8 cellular contexts compared by ENCODE assay signal in the genomic region with DNA sequence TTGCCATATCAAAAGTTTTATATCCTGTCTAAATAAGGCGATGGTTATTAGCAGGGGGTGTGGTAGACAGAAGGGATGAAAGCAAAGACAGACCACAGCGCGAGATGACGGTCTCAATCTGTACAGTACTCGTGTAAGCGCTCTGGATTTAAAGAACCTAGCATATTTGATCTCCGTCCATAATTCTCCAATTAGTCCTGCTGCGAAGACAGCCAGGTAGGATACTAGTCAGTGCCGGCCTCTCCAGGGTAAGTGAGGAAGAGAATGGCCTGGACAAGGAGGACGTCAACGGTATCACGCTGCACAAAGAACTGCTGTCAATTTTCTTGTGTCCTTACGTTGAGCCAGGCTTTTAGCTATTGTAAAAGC. TPM values are rescaled to one million over a fixed set of nuclear protein-coding genes. Genes with fewer than 3 reads are reported as not detected.
DNase-seq lines count a peak whose midpoint lies in the region; ATAC-seq lines count a peak whose summit lies in the region.

No MANE protein-coding gene starts in this region.

- DNase-seq in activated T-cell treated with anti-CD3 and anti-CD28 coated beads for 48 hours (ENCODE audit: low read depth): peak; percentile 1
- no peak for DNase-seq in activated T-cell treated with anti-CD3 and anti-CD28 coated beads, Interleukin-2, amount 50 U/mL, for 4 hours
- peak; percentile 5 for DNase-seq in HCEC 1CT
- no peak for DNase-seq in NT2/D1 (ENCODE audit: low read depth, low spot score)
- DNase-seq in effector memory CD4-positive, alpha-beta T cell: no peak
- no peak for DNase-seq in NCI-H1048 (lab: John Stamatoyannopoulos, UW)
- no peak for DNase-seq in globus pallidus (ENCODE audit: low spot score)

- no peaks in the 10 kb centered on the region for H3K4me1 Mint-ChIP-seq in activated T-cell treated with anti-CD3 and anti-CD28 coated beads, Interleukin-2, amount 50 U/mL, for 4 hours (ENCODE audit: low read depth)

- no peaks in the 10 kb centered on the region for H3K9me3 ChIP-seq in NT2/D1 (ENCODE audit: insufficient read depth, low read length)
- no peaks in the 10 kb centered on the region for H3K9me3 ChIP-seq in effector memory CD4-positive, alpha-beta T cell (ENCODE audit: control insufficient read depth, low read length)
- no peaks in the 10 kb centered on the region for H3K9me3 ChIP-seq in neuron (ENCODE audit: low read length)

- H3K27me3 ChIP-seq in NT2/D1 (ENCODE audit: insufficient read depth, insufficient read length) (no peaks in the 10 kb centered on the region), neuron (ENCODE audit: insufficient read depth, low read length) (no peaks in the 10 kb centered on the region)
- H3K27me3 ChIP-seq in effector memory CD4-positive, alpha-beta T cell (replicated peaks; ENCODE audit: control insufficient read depth, insufficient read depth, low read length, poor library complexity, severe bottlenecking): no peaks in the 10 kb centered on the region

- H3K36me3 ChIP-seq in NT2/D1 (ENCODE audit: insufficient read depth, insufficient read length, low read length) (peaks cover 36% of the 10 kb centered on the region), neuron (ENCODE audit: insufficient read depth, low read length) (peaks cover 24% of the 10 kb centered on the region)
- no peaks in the 10 kb centered on the region for H3K36me3 ChIP-seq in effector memory CD4-positive, alpha-beta T cell (ENCODE audit: control insufficient read depth, insufficient read depth, low read length)

- no peaks in the 10 kb centered on the region for H3K27me3 Mint-ChIP-seq in activated T-cell treated with anti-CD3 and anti-CD28 coated beads, Interleukin-2, amount 50 U/mL, for 4 hours (ENCODE audit: low read depth)

- H3K4me3 ChIP-seq in NT2/D1 (ENCODE audit: insufficient read length, low read depth) (peak overlapping the region; percentile 95), neuron (ENCODE audit: low read length) (peak overlapping the region; percentile 89)
- H3K4me3 ChIP-seq in effector memory CD4-positive, alpha-beta T cell (ENCODE audit: insufficient read depth, low read depth, low read length, poor library complexity, severe bottlenecking): peak overlapping the region; percentile 76

- H2AFZ ChIP-seq in neuron (ENCODE audit: low read depth, low read length): peak overlapping the region; percentile 82

- H3K9ac ChIP-seq in NT2/D1 (ENCODE audit: insufficient read length, low read depth): peak overlapping the region; percentile 97

- peak overlapping the region; percentile 55 for H3K27ac ChIP-seq in effector memory CD4-positive, alpha-beta T cell (ENCODE audit: insufficient read depth, low read length, poor library complexity, severe bottlenecking)

- no peak for ATAC-seq in activated T-cell treated with anti-CD3 and anti-CD28 coated beads, Interleukin-2, amount 50 U/mL, for 4 hours

- no peak overlapping the region for H3K4me3 Mint-ChIP-seq in activated T-cell treated with anti-CD3 and anti-CD28 coated beads, Interleukin-2, amount 50 U/mL, for 4 hours

- peaks cover under 1% of the 10 kb centered on the region for H3K36me3 Mint-ChIP-seq in activated T-cell treated with anti-CD3 and anti-CD28 coated beads, Interleukin-2, amount 50 U/mL, for 4 hours (ENCODE audit: insufficient read depth)

- no peaks in the 10 kb centered on the region for H3K9me3 Mint-ChIP-seq in activated T-cell treated with anti-CD3 and anti-CD28 coated beads, Interleukin-2, amount 50 U/mL, for 4 hours

- H3K4me1 ChIP-seq in NT2/D1 (ENCODE audit: insufficient read depth, insufficient read length): peaks cover 5% of the 10 kb centered on the region
- H3K4me1 ChIP-seq in effector memory CD4-positive, alpha-beta T cell (ENCODE audit: control insufficient read depth, insufficient read depth, low read length, poor library complexity, severe bottlenecking): no peaks in the 10 kb centered on the region
- peaks cover 12% of the 10 kb centered on the region for H3K4me1 ChIP-seq in neuron (ENCODE audit: insufficient read depth, low read length)

RNA-seq across cellular contexts. Expression of a gene that starts 0.7 kb away (rescaled TPM):
- 1 to 10 TPM; 6.5 to 9.2 (median 7.7) TPM for total RNA-seq in activated T-cell treated with anti-CD3 and anti-CD28 coated beads, Interleukin-2, amount 50 U/mL, for 4 hours

Comparison
In these comparisons a context has a peak if more than half of its experiments do, and no peak if none do; other contexts are left out.
1. DNase-seq: peak in activated T-cell treated with anti-CD3 and anti-CD28 coated beads for 48 hours (single experiment) and HCEC 1CT (single experiment); none in activated T-cell treated with anti-CD3 and anti-CD28 coated beads, Interleukin-2, amount 50 U/mL, for 4 hours (single experiment), NT2/D1 (single experiment), effector memory CD4-positive, alpha-beta T cell (0 of 3), NCI-H1048 (single experiment) and globus pallidus (single experiment).
2. Peak in every context shown above with its lines, with median percentiles within 50 percentile points of each other: H3K4me3 ChIP-seq.